Comparison of ENCODE assay signal across 8 cellular contexts in genomic region chr7:101410743-101411476, GRCh38. TPM values are rescaled to one million over a fixed set of nuclear protein-coding genes. Genes with fewer than 3 reads are reported as not detected.
DNase-seq lines count a peak whose midpoint lies in the region; ATAC-seq, FAIRE-seq and TF ChIP-seq lines count a peak whose summit lies in the region.

No MANE protein-coding gene starts in this region.

- FAIRE-seq in astrocyte (lab: Jason Lieb, UNC): no peak
- FAIRE-seq in kidney (lab: Jason Lieb, UNC): no peak

- intact Hi-C loops in kidney (cut with DNase I): no loop called here

- H2AFZ ChIP-seq in astrocyte (ENCODE audit: low read depth, low read length): peak overlapping the region; percentile 4

- H4K20me1 ChIP-seq in astrocyte (ENCODE audit: insufficient read depth, low read length): no peaks in the 10 kb centered on the region

- H3K9ac ChIP-seq in astrocyte (ENCODE audit: low read length): no peak overlapping the region
- no peak overlapping the region for H3K9ac ChIP-seq in kidney (ENCODE audit: low read length in 2 of 2)

- H3K27ac ChIP-seq in SJCRH30: no peak overlapping the region
- H3K27ac ChIP-seq in astrocyte (ENCODE audit: low read depth, low read length): no peak overlapping the region
- no peak overlapping the region for H3K27ac ChIP-seq in kidney (ENCODE audit: low read depth in 2 of 2, low read length in 2 of 2)

- H3K27me3 ChIP-seq in SJCRH30 (no peaks in the 10 kb centered on the region), astrocyte (ENCODE audit: insufficient read depth, low read length) (peaks cover 15% of the 10 kb centered on the region)

- peaks cover 6% of the 10 kb centered on the region for H3K4me1 ChIP-seq in SJCRH30
- no peaks in the 10 kb centered on the region for H3K4me1 ChIP-seq in astrocyte (ENCODE audit: insufficient read depth, low read length)
- H3K4me1 ChIP-seq in kidney (ENCODE audit: control insufficient read depth in 1 of 2, insufficient read depth in 1 of 2, low read depth in 1 of 2, low read length in 2 of 2): peaks cover 0 to 3% of the 10 kb centered on the region in 2 donors

- H3K27ac Mint-ChIP-seq in astrocyte (ENCODE audit: unreplicated experiment): no peak overlapping the region
- no peak overlapping the region for H3K27ac Mint-ChIP-seq in stimulated activated effector memory CD8-positive, alpha-beta T cell treated with anti-CD3 and anti-CD28 coated beads, Interleukin-12 subunit alpha, Interleukin-12 subunit beta, amount 100 ng/mL, for 72 hours

- H3K79me2 ChIP-seq in astrocyte (ENCODE audit: insufficient read depth, low read length): no peaks in the 10 kb centered on the region

- H3K4me3 Mint-ChIP-seq in astrocyte (ENCODE audit: unreplicated experiment): no peak overlapping the region
- no peak overlapping the region for H3K4me3 Mint-ChIP-seq in stimulated activated effector memory CD8-positive, alpha-beta T cell treated with anti-CD3 and anti-CD28 coated beads, Interleukin-12 subunit alpha, Interleukin-12 subunit beta, amount 100 ng/mL, for 72 hours

- in situ Hi-C loops in GM13977 (cut with MboI; ENCODE audit: low pct_unique_long_range_greater_than_20kb, low sequenced_read_pairs, unreplicated experiment): no loop called here

- peaks cover 16% of the 10 kb centered on the region for H3K9me3 Mint-ChIP-seq in astrocyte (ENCODE audit: unreplicated experiment)
- H3K9me3 Mint-ChIP-seq in stimulated activated effector memory CD8-positive, alpha-beta T cell treated with anti-CD3 and anti-CD28 coated beads, Interleukin-12 subunit alpha, Interleukin-12 subunit beta, amount 100 ng/mL, for 72 hours: peaks cover 3% of the 10 kb centered on the region

- H3K27me3 Mint-ChIP-seq in astrocyte (ENCODE audit: low read depth, unreplicated experiment): peaks cover 41% of the 10 kb centered on the region

- H3K9me3 ChIP-seq in SJCRH30 (replicated peaks): peaks cover 15% of the 10 kb centered on the region
- H3K9me3 ChIP-seq in astrocyte (ENCODE audit: insufficient read depth, low read depth, low read length): peaks cover 4% of the 10 kb centered on the region
- peaks cover 0 to 14% of the 10 kb centered on the region in 2 donors for H3K9me3 ChIP-seq in kidney (ENCODE audit: control insufficient read depth in 1 of 2, low read length in 2 of 2)

- peak; percentile 78 for DNase-seq in GM13977 (ENCODE audit: low spot score)
- DNase-seq in SJCRH30: peak; percentile 75 to 84
- DNase-seq in astrocyte (ENCODE audit: low read depth): no peak
- peak; percentile 60 for DNase-seq in kidney
- DNase-seq in stimulated activated effector memory CD8-positive, alpha-beta T cell treated with anti-CD3 and anti-CD28 coated beads, Interleukin-12 subunit alpha, Interleukin-12 subunit beta, amount 100 ng/mL, for 72 hours (ENCODE audit: low spot score in 2 of 2): peak; percentile 20 to 70
- DNase-seq in NCI-H510A treated with DMSO at 0.1 percent for 48 hours (lab: John Stamatoyannopoulos, UW): no peak
- no peak for DNase-seq in NK-92 treated with Interleukin-12 subunit alpha and Interleukin-12 subunit beta, amount 100 ng/mL, for 24 hours (lab: John Stamatoyannopoulos, UW)

- ATAC-seq in stimulated activated effector memory CD8-positive, alpha-beta T cell treated with anti-CD3 and anti-CD28 coated beads, Interleukin-12 subunit alpha, Interleukin-12 subunit beta, amount 100 ng/mL, for 72 hours: no peak
- ATAC-seq in HG02678 (IDR thresholded peaks at IDR 0.05; ENCODE audit: unreplicated experiment): no peak

- no peak overlapping the region for H3K4me2 ChIP-seq in astrocyte (ENCODE audit: low read length)

- H3K4me3 ChIP-seq in SJCRH30: no peak overlapping the region
- no peak overlapping the region for H3K4me3 ChIP-seq in astrocyte (ENCODE audit: insufficient read depth, low read depth, low read length)
- no peak overlapping the region for H3K4me3 ChIP-seq in kidney (ENCODE audit: low read length in 2 of 2)

- H3K36me3 ChIP-seq in SJCRH30: no peaks in the 10 kb centered on the region
- H3K36me3 ChIP-seq in astrocyte (ENCODE audit: insufficient read depth, low read length): no peaks in the 10 kb centered on the region
- no peaks in the 10 kb centered on the region for H3K36me3 ChIP-seq in kidney (ENCODE audit: control insufficient read depth in 1 of 2, insufficient read depth in 2 of 2, low read length in 2 of 2)

- peak; percentile 92 for TF ChIP-seq CTCF in GM13977 (IDR thresholded peaks at IDR 0.05; ENCODE audit: extremely low read depth, insufficient read depth, missing control alignments)
- peak; percentile 52 for TF ChIP-seq CTCF in astrocyte (IDR thresholded peaks at IDR 0.05; ENCODE audit: insufficient read depth, low read depth, low read length)
- peak; percentile 71 for TF ChIP-seq CTCF in kidney (IDR thresholded peaks at IDR 0.05; ENCODE audit: borderline replicate concordance, extremely low read depth, insufficient read depth)

- H3K4me1 Mint-ChIP-seq in astrocyte (ENCODE audit: low read depth, unreplicated experiment): peaks cover 4% of the 10 kb centered on the region
- H3K4me1 Mint-ChIP-seq in stimulated activated effector memory CD8-positive, alpha-beta T cell treated with anti-CD3 and anti-CD28 coated beads, Interleukin-12 subunit alpha, Interleukin-12 subunit beta, amount 100 ng/mL, for 72 hours: peaks cover 10% of the 10 kb centered on the region

- no peaks in the 10 kb centered on the region for H3K36me3 Mint-ChIP-seq in astrocyte (ENCODE audit: low read depth, unreplicated experiment)
- H3K36me3 Mint-ChIP-seq in stimulated activated effector memory CD8-positive, alpha-beta T cell treated with anti-CD3 and anti-CD28 coated beads, Interleukin-12 subunit alpha, Interleukin-12 subunit beta, amount 100 ng/mL, for 72 hours: no peaks in the 10 kb centered on the region

RNA-seq across cellular contexts. Expression of gene COL26A1, which starts 48.2 kb away (rescaled TPM):
- 0.05 and 0.10 TPM in 2 replicates for total RNA-seq in SJCRH30 (2014; rRNA removed; shearing (Covaris generic))
- total RNA-seq in astrocyte (6.8 and 7.1 TPM in 2 replicates), kidney (1.2 TPM)
- 3.5 TPM for polyA plus RNA-seq in kidney (ENCODE audit: insufficient read depth, low read depth, low replicate concordance)

Comparison
In these comparisons a context has a peak if more than half of its experiments do, and no peak if none do; other contexts are left out.
1. DNase-seq: peak in GM13977 (single experiment), SJCRH30 (2 of 2), kidney (single experiment) and stimulated activated effector memory CD8-positive, alpha-beta T cell treated with anti-CD3 and anti-CD28 coated beads, Interleukin-12 subunit alpha, Interleukin-12 subunit beta, amount 100 ng/mL, for 72 hours (2 of 2); none in astrocyte (single experiment), NCI-H510A treated with DMSO at 0.1 percent for 48 hours (single experiment) and NK-92 treated with Interleukin-12 subunit alpha and Interleukin-12 subunit beta, amount 100 ng/mL, for 24 hours (single experiment).
2. Peak in every context shown above with its lines, with median percentiles within 50 percentile points of each other: CTCF ChIP-seq.